ENCODE assay signal across 31 cellular contexts in genomic region chr20:9300080-9300479, GRCh38.
"Had no signal": no experiment of that assay in that cellular context is flagged by ENCODE, and none has a peak within 500 bp of the region (broad histone marks: within the 10 kb centered on the region; RNA-seq: fewer than 3 reads in every experiment).

No MANE protein-coding gene starts in this region.

- H3K4me3 Mint-ChIP-seq: endodermal cell; mesothelial cell of epicardium; naive B cell; nephron; neural progenitor cell; stimulated activated naive CD8-positive, alpha-beta T cell treated with anti-CD3 and anti-CD28 coated beads, Interleukin-15, amount 100 ng/mL, for 72 hours had no signal

- ATAC-seq: esophagus mucosa; gastrocnemius medialis; heart left ventricle; left lobe of liver; mucosa of descending colon; right cardiac atrium; stimulated activated naive CD8-positive, alpha-beta T cell treated with anti-CD3 and anti-CD28 coated beads, Interleukin-15, amount 100 ng/mL, for 72 hours; upper lobe of right lung had no signal

- H3K27ac Mint-ChIP-seq: endodermal cell; mesothelial cell of epicardium; naive B cell; neural progenitor cell; progenitor cell of endocrine pancreas; stimulated activated naive CD8-positive, alpha-beta T cell treated with anti-CD3 and anti-CD28 coated beads, Interleukin-15, amount 100 ng/mL, for 72 hours had no signal

- H3K4me3 ChIP-seq: dorsolateral prefrontal cortex, gastrocnemius medialis, heart left ventricle, hepatocyte, lung, mucosa of descending colon, neural progenitor cell, suprapubic skin, transverse colon, upper lobe of right lung, uterus had no signal

- H3K4me1 ChIP-seq: parathyroid adenoma, uterus had no signal

- DNase-seq: dorsolateral prefrontal cortex; effector CD4-positive, alpha-beta T cell; endodermal cell; gastrocnemius medialis; heart left ventricle; kidney; mesenchymal stem cell; mucosa of descending colon; naive B cell; right cardiac atrium; small intestine; stimulated activated CD4-positive, alpha-beta T cell treated with anti-CD3 and anti-CD28 coated beads, Interleukin-12 subunit alpha, Interleukin-12 subunit beta, amount 100 ng/mL, for 4 hours; stimulated activated CD4-positive, alpha-beta T cell treated with anti-CD3 and anti-CD28 coated beads, Interleukin-1b, Interleukin-23, amount 100 ng/mL, for 48 hours; stimulated activated CD4-positive, alpha-beta T cell treated with anti-CD3 and anti-CD28 coated beads, Interleukin-4, amount 100 ng/mL, for 1 hour; stimulated activated CD8-positive, alpha-beta memory T cell treated with anti-CD3 and anti-CD28 coated beads, Interleukin-4, amount 100 ng/mL, for 48 hours; stimulated activated naive CD4-positive, alpha-beta T cell; stimulated activated naive CD8-positive, alpha-beta T cell treated with anti-CD3 and anti-CD28 coated beads, Interleukin-15, amount 100 ng/mL, for 72 hours; transverse colon; upper lobe of right lung; uterus had no signal

- H3K27me3 Mint-ChIP-seq: naive B cell; progenitor cell of endocrine pancreas; stimulated activated naive CD8-positive, alpha-beta T cell treated with anti-CD3 and anti-CD28 coated beads, Interleukin-15, amount 100 ng/mL, for 72 hours had no signal

- H3K9me3 ChIP-seq: gastrocnemius medialis, heart left ventricle, mucosa of descending colon, suprapubic skin, transverse colon, upper lobe of right lung, uterus had no signal

- H3K9me3 Mint-ChIP-seq: nephron; stimulated activated naive CD8-positive, alpha-beta T cell treated with anti-CD3 and anti-CD28 coated beads, Interleukin-15, amount 100 ng/mL, for 72 hours had no signal

- H3K27ac ChIP-seq: dorsolateral prefrontal cortex, epithelial cell of prostate, gastrocnemius medialis, hepatocyte, neural progenitor cell, parathyroid adenoma, transverse colon, upper lobe of right lung, uterus had no signal

- H3K27me3 ChIP-seq: dorsolateral prefrontal cortex, gastrocnemius medialis, heart left ventricle, hepatocyte, neural progenitor cell, suprapubic skin, transverse colon, upper lobe of right lung, uterus had no signal

- H3K36me3 Mint-ChIP-seq: naive B cell had no signal

- H3K4me1 Mint-ChIP-seq: endodermal cell; naive B cell; stimulated activated naive CD8-positive, alpha-beta T cell treated with anti-CD3 and anti-CD28 coated beads, Interleukin-15, amount 100 ng/mL, for 72 hours had no signal

- H3K36me3 ChIP-seq: gastrocnemius medialis, heart left ventricle, neural progenitor cell, suprapubic skin, transverse colon, upper lobe of right lung, uterus had no signal
